ENCODE assay signal across 31 cellular contexts in the genomic region with DNA sequence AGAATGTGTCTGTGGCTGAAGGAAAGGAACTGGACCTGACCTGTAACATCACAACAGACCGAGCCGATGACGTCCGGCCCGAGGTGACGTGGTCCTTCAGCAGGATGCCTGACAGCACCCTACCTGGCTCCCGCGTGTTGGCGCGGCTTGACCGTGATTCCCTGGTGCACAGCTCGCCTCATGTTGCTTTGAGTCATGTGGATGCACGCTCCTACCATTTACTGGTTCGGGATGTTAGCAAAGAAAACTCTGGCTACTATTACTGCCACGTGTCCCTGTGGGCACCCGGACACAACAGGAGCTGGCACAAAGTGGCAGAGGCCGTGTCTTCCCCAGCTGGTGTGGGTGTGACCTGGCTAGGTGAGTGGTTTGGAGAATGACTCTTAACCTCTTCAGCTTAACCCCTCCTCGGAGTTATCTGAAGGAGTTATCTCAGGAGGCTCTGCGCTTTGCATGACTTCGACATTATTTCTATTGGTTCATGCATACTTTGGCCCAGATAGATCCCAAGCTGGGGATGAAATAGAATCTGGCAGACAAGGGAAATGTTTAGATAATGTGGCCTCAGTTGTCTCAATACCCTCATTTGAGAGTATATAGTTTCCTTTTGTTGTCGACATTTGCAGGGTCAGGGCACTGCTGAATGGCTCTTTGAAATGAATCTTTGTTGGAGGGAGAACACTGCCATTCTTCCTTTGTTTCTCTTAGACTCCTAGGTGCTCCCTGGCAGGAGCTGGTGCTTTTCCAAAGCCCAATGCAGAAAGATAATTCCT. TPM values are rescaled to one million over a fixed set of nuclear protein-coding genes. Genes with fewer than 3 reads are reported as not detected.
A peak's percentile ranks its signal among the peaks of the same experiment; 100 is the strongest.
DNase-seq lines count a peak whose midpoint lies in the region; ATAC-seq and TF ChIP-seq lines count a peak whose summit lies in the region.
"Had no signal": no experiment of that assay in that cellular context is flagged by ENCODE, and none has a peak within 500 bp of the region (broad histone marks: within the 10 kb centered on the region; RNA-seq: fewer than 3 reads in every experiment).

No MANE protein-coding gene starts in this region.

- no peaks in the 10 kb centered on the region for H3K9me3 ChIP-seq in left ventricle myocardium inferior (replicated peaks)
- no peaks in the 10 kb centered on the region for H3K9me3 ChIP-seq in vagina
- H3K9me3 ChIP-seq: left lung, pancreas, testis had no signal

- H3K27me3 ChIP-seq in left ventricle myocardium inferior (ENCODE audit: low read depth) (no peaks in the 10 kb centered on the region), vagina (no peaks in the 10 kb centered on the region)
- H3K27me3 ChIP-seq: hepatocyte, left lung, pancreas, testis had no signal

- H3K36me3 ChIP-seq in left ventricle myocardium inferior (peaks cover 23% of the 10 kb centered on the region), vagina (peaks cover 0 to 13% of the 10 kb centered on the region in 2 donors)
- H3K36me3 ChIP-seq: left lung had no signal

- peak overlapping the region; percentile 83 for H3K27ac ChIP-seq in left ventricle myocardium inferior (replicated peaks)
- peak overlapping the region; percentile 51 for H3K27ac ChIP-seq in vagina
- H3K27ac ChIP-seq: epithelial cell of prostate, hepatocyte, left lung, pancreas, testis had no signal

- intact Hi-C loops in left ventricle myocardium inferior (cut with micrococcal nuclease) (no loop called here), Right ventricle myocardium inferior (cut with DNase I) (loop anchor here (2.0 to 5.0 kb wide), 2 partner anchors 37 to 79 kb away; no protein-coding TSS in a partner anchor), vagina (cut with DNase I) (no loop called here)

- no peak for TF ChIP-seq POLR2A in vagina (IDR thresholded peaks at IDR 0.05)

- DNase-seq in left ventricle myocardium inferior (no peak), Right ventricle myocardium inferior (ENCODE audit: missing footprints) (no peak), hippocampal formation (lab: John Stamatoyannopoulos, UW) (peak; percentile 42 to 47), pons (ENCODE audit: low spot score) (peak; percentile 93), vagina (ENCODE audit: extremely low spot score in 2 of 2) (no peak), AML-193 (lab: John Stamatoyannopoulos, UW) (no peak), foreskin melanocyte (no peak)
- DNase-seq: activated B cell treated with CpG ODN at 0.5 μM for 24 hours; activated CD4-positive, alpha-beta T cell treated with anti-CD3 and anti-CD28 coated beads, Interleukin-2, amount 50 U/mL, for 1 hour; activated CD8-positive, alpha-beta memory T cell treated with anti-CD3 and anti-CD28 coated beads, Interleukin-2, amount 10 ng/mL, durations not matched to agents 7 days and 5 days; activated naive CD4-positive, alpha-beta T cell; activated T-cell treated with anti-CD3 and anti-CD28 coated beads, Interleukin-2, amount 50 U/mL, for 48 hours; CD8-positive, alpha-beta memory T cell; immature natural killer cell; left lung; natural killer cell; NCI-H1105 treated with DMSO at 0.1 percent for 48 hours; NCI-H1930; NCI-H526 treated with DMSO at 0.1 percent for 48 hours; pancreas; SIG-M5; stimulated activated CD4-positive, alpha-beta T cell treated with anti-CD3 and anti-CD28 coated beads, Interleukin-4, amount 100 ng/mL, for 4 hours; stimulated activated naive B cell treated with anti-CD40 and anti-IgM and Interleukin-4, amounts not matched to agents 10 μg/mL and 1 μg/mL and 100 μg/mL, for 72 hours; SW 1271; T1000; testis had no signal

- H3K4me1 ChIP-seq in left ventricle myocardium inferior (peaks cover 74% of the 10 kb centered on the region), vagina (peaks cover 5% of the 10 kb centered on the region)
- H3K4me1 ChIP-seq: pancreas, testis had no signal

- no peak for TF ChIP-seq CTCF in left ventricle myocardium inferior (IDR thresholded peaks at IDR 0.05; ENCODE audit: borderline replicate concordance)
- TF ChIP-seq CTCF in vagina (IDR thresholded peaks at IDR 0.05), result no peak

- ATAC-seq in Right ventricle myocardium inferior (no peak), HG03196 (IDR thresholded peaks at IDR 0.05; ENCODE audit: unreplicated experiment) (no peak)
- ATAC-seq: activated CD8-positive, alpha-beta memory T cell treated with anti-CD3 and anti-CD28 coated beads, Interleukin-2, amount 10 ng/mL, durations not matched to agents 7 days and 5 days; K562; left lung; natural killer cell; pancreas; stimulated activated naive B cell treated with anti-CD40 and anti-IgM and Interleukin-4, amounts not matched to agents 10 μg/mL and 1 μg/mL and 100 μg/mL, for 72 hours had no signal

- H3K4me3 ChIP-seq in left ventricle myocardium inferior, result no peak overlapping the region
- H3K4me3 ChIP-seq in vagina, result no peak overlapping the region
- H3K4me3 ChIP-seq: hepatocyte, K562, left lung, pancreas, testis had no signal

RNA-seq across cellular contexts. Expression of a gene that starts 39.7 kb away (rescaled TPM):
- 111 TPM for total RNA-seq in left ventricle myocardium inferior
- total RNA-seq in Right ventricle myocardium inferior, result 119 TPM
- total RNA-seq in vagina, result 52.8 TPM
- total RNA-seq: activated B cell treated with CpG ODN at 0.5 μM for 24 hours had no signal

RNA-seq across cellular contexts. Expression of a gene that starts 52.2 kb away (rescaled TPM):
- total RNA-seq in left ventricle myocardium inferior (0.74 TPM), Right ventricle myocardium inferior (0.38 TPM), vagina (3.9 TPM)
- total RNA-seq: B cell had no signal

Comparison
In these comparisons a context has a peak if more than half of its experiments do, and no peak if none do; other contexts are left out.
1. DNase-seq: peak in hippocampal formation (2 of 2) and pons (single experiment); none in left ventricle myocardium inferior (single experiment), Right ventricle myocardium inferior (single experiment), vagina (0 of 2), AML-193 (0 of 2) and foreskin melanocyte (single experiment).